ENCODE assay signal across 8 cellular contexts in the genomic region with DNA sequence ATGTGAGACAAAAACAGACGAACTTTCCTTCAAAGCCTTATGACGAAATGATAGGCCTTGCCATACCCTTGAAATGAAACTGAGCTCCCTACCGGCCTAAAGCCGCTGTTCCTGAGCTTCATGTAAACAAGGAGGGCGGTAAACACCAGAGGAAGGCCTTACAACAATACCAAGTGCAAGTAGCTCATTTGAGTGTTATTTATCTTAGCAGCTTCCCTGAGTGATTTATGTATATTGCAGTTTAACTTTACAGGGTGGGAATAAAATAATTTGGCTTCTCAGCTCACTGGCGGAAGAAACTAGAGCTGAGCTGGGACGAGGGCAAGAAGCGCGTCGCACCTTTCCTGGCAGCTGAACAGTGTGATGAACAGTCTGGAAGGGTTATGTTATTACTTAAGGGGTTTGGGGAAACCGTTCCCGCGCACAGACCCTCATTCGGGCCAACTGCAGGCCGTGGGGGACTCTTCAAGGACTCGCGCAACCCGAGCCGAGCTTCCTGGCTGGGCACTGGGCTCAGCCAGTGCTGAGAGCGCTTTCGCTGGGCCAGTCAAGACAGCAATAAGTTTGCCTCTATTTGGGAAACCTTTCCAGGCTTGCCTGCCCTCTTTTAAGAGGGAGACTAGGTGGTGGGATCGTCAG.
DNase-seq lines count a peak whose midpoint lies in the region; ATAC-seq, FAIRE-seq and TF ChIP-seq lines count a peak whose summit lies in the region.

No MANE protein-coding gene starts in this region.

- H3K36me3 Mint-ChIP-seq in activated CD8-positive, alpha-beta T cell treated with anti-CD3 and anti-CD28 coated beads for 36 hours (ENCODE audit: low read depth): peaks cover 9% of the 10 kb centered on the region
- H3K36me3 Mint-ChIP-seq in stimulated activated memory B cell treated with anti-CD40 and anti-IgM and Interleukin-4, amounts not matched to agents 10 μg/mL and 1 μg/mL and 100 μg/mL, for 72 hours: peaks cover 12% of the 10 kb centered on the region

- peak overlapping the region; percentile 64 for H3K4me2 ChIP-seq in DND-41 (ENCODE audit: insufficient read depth, low read length)

- no peak for FAIRE-seq in GM12892 (lab: Jason Lieb, UNC)

- peak overlapping the region; percentile 80 for H2AFZ ChIP-seq in DND-41 (ENCODE audit: low read depth, low read length)

- H3K27me3 ChIP-seq in DND-41 (ENCODE audit: insufficient read depth, low read length, poor library complexity) (no peaks in the 10 kb centered on the region), iPS DF 6.9 (ENCODE audit: control insufficient read depth, insufficient read depth, low read length) (peaks cover 72% of the 10 kb centered on the region)

- H3K4me3 Mint-ChIP-seq in activated CD8-positive, alpha-beta T cell treated with anti-CD3 and anti-CD28 coated beads for 36 hours: peak overlapping the region; percentile 80
- H3K4me3 Mint-ChIP-seq in stimulated activated memory B cell treated with anti-CD40 and anti-IgM and Interleukin-4, amounts not matched to agents 10 μg/mL and 1 μg/mL and 100 μg/mL, for 72 hours: peak overlapping the region; percentile 85

- intact Hi-C loops in activated CD8-positive, alpha-beta T cell treated with anti-CD3 and anti-CD28 coated beads for 36 hours (cut with micrococcal nuclease): loop anchor here (10.0 kb wide), 1 partner anchor 238 kb away; no protein-coding TSS in a partner anchor

- H3K27me3 Mint-ChIP-seq in activated CD8-positive, alpha-beta T cell treated with anti-CD3 and anti-CD28 coated beads for 36 hours: peaks cover 35% of the 10 kb centered on the region
- no peaks in the 10 kb centered on the region for H3K27me3 Mint-ChIP-seq in stimulated activated memory B cell treated with anti-CD40 and anti-IgM and Interleukin-4, amounts not matched to agents 10 μg/mL and 1 μg/mL and 100 μg/mL, for 72 hours

- peaks cover 22% of the 10 kb centered on the region for H4K20me1 ChIP-seq in DND-41 (ENCODE audit: insufficient read depth, low read length)

- no CpG with 5 or more reads among the region's 22 CpGs for WGBS in iPS DF 6.9 (ENCODE audit: insufficient coverage, insufficient read length)

- H3K27ac ChIP-seq in DND-41 (ENCODE audit: low read length) (peak overlapping the region; percentile 88), iPS DF 6.9 (ENCODE audit: low read length) (no peak overlapping the region)

- H3K27ac Mint-ChIP-seq in activated CD8-positive, alpha-beta T cell treated with anti-CD3 and anti-CD28 coated beads for 36 hours: peak overlapping the region; percentile 85
- H3K27ac Mint-ChIP-seq in stimulated activated memory B cell treated with anti-CD40 and anti-IgM and Interleukin-4, amounts not matched to agents 10 μg/mL and 1 μg/mL and 100 μg/mL, for 72 hours: peak overlapping the region; percentile 99

- H3K4me1 ChIP-seq in DND-41 (ENCODE audit: insufficient read depth, low read length) (peaks cover 41% of the 10 kb centered on the region), iPS DF 6.9 (ENCODE audit: control insufficient read depth, insufficient read depth, low read length) (peaks cover 4% of the 10 kb centered on the region)

- peak; percentile 21 for TF ChIP-seq CTCF in DND-41 (IDR thresholded peaks at IDR 0.05; ENCODE audit: borderline replicate concordance, extremely low read depth, low read length, poor library complexity, severe bottlenecking)
- no peak for TF ChIP-seq CTCF in LNCaP clone FGC (IDR thresholded peaks at IDR 0.05; ENCODE audit: control insufficient read depth, extremely low read depth, insufficient read depth)
- no peak for TF ChIP-seq CTCF in activated CD8-positive, alpha-beta T cell treated with anti-CD3 and anti-CD28 coated beads for 36 hours (IDR thresholded peaks at IDR 0.05)

- H3K4me3 ChIP-seq in DND-41 (ENCODE audit: low read depth in 1 of 2, low read length in 2 of 2) (peak overlapping the region; percentile 84 to 89), LNCaP clone FGC (ENCODE audit: low read depth, low read length) (peak overlapping the region; percentile 89), iPS DF 6.9 (ENCODE audit: low read length) (peak overlapping the region; percentile 82; the same call in 1 of the 2 replicates)

- H3K9ac ChIP-seq in DND-41 (ENCODE audit: low read depth, low read length): peak overlapping the region; percentile 99

- TF ChIP-seq POLR2A in GM12892 (IDR thresholded peaks at IDR 0.05; ENCODE audit: low read depth, low read length): no peak

- ATAC-seq in DND-41 (ENCODE audit: insufficient read depth, low read depth) (peak; percentile 7; the same call in 1 of the 3 replicates), HG02610 (IDR thresholded peaks at IDR 0.05; ENCODE audit: unreplicated experiment) (no peak)
- ATAC-seq in activated CD8-positive, alpha-beta T cell treated with anti-CD3 and anti-CD28 coated beads for 36 hours: no peak
- ATAC-seq in stimulated activated memory B cell treated with anti-CD40 and anti-IgM and Interleukin-4, amounts not matched to agents 10 μg/mL and 1 μg/mL and 100 μg/mL, for 72 hours: no peak

- peaks cover 54% of the 10 kb centered on the region for H3K79me2 ChIP-seq in DND-41 (ENCODE audit: insufficient read depth, low read length)

- no peaks in the 10 kb centered on the region for H3K9me3 ChIP-seq in DND-41 (ENCODE audit: insufficient read depth, low read length, severe bottlenecking)
- no peaks in the 10 kb centered on the region for H3K9me3 ChIP-seq in iPS DF 6.9 (ENCODE audit: control insufficient read depth, insufficient read depth, low read length)

- H3K4me1 Mint-ChIP-seq in activated CD8-positive, alpha-beta T cell treated with anti-CD3 and anti-CD28 coated beads for 36 hours (ENCODE audit: low read depth): peaks cover 59% of the 10 kb centered on the region
- peaks cover 66% of the 10 kb centered on the region for H3K4me1 Mint-ChIP-seq in stimulated activated memory B cell treated with anti-CD40 and anti-IgM and Interleukin-4, amounts not matched to agents 10 μg/mL and 1 μg/mL and 100 μg/mL, for 72 hours

- CTCF ChIA-PET in activated CD8-positive, alpha-beta T cell treated with anti-CD3 and anti-CD28 coated beads for 36 hours (lab: Charles Lee): interaction anchor here (0.8 to 8.2 kb wide), 7 partner anchors 23 to 785 kb away, joined by 3 to 82 read pairs (median 4); a partner anchor contains a TSS

- peak; percentile 29 for DNase-seq in DND-41
- peak; percentile 34 for DNase-seq in LNCaP clone FGC (ENCODE audit: low read depth)
- DNase-seq in activated CD8-positive, alpha-beta T cell treated with anti-CD3 and anti-CD28 coated beads for 36 hours: peak; percentile 13
- DNase-seq in iPS DF 6.9 (ENCODE audit: low read depth, low spot score): no peak
- DNase-seq in HCEC 1CT: no peak
- DNase-seq in GM12892 (ENCODE audit: insufficient read length): no peak

- H3K36me3 ChIP-seq in DND-41 (ENCODE audit: insufficient read depth, low read length): peaks cover 9% of the 10 kb centered on the region
- no peaks in the 10 kb centered on the region for H3K36me3 ChIP-seq in iPS DF 6.9 (ENCODE audit: control insufficient read depth, insufficient read depth, low read length)

- POLR2A ChIA-PET in activated CD8-positive, alpha-beta T cell treated with anti-CD3 and anti-CD28 coated beads for 36 hours (lab: Charles Lee): interaction anchor here (1.1 to 4.9 kb wide), 8 partner anchors 46 to 240 kb away, joined by 3 to 79 read pairs (median 4); no protein-coding TSS in a partner anchor

- no peaks in the 10 kb centered on the region for H3K9me3 Mint-ChIP-seq in activated CD8-positive, alpha-beta T cell treated with anti-CD3 and anti-CD28 coated beads for 36 hours
- no peaks in the 10 kb centered on the region for H3K9me3 Mint-ChIP-seq in stimulated activated memory B cell treated with anti-CD40 and anti-IgM and Interleukin-4, amounts not matched to agents 10 μg/mL and 1 μg/mL and 100 μg/mL, for 72 hours

Comparison
In these comparisons a context has a peak if more than half of its experiments do, and no peak if none do; other contexts are left out.
1. DNase-seq: peak in DND-41 (single experiment), LNCaP clone FGC (single experiment) and activated CD8-positive, alpha-beta T cell treated with anti-CD3 and anti-CD28 coated beads for 36 hours (single experiment); none in iPS DF 6.9 (single experiment), HCEC 1CT (single experiment) and GM12892 (single experiment).
2. Peak in every context shown above with its lines, with median percentiles within 50 percentile points of each other: H3K4me3 ChIP-seq.